Comparison of ENCODE assay signal across 15 cellular contexts in genomic region chr10:131041361-131041916, GRCh38.
"Had no signal": no experiment of that assay in that cellular context is flagged by ENCODE, and none has a peak within 500 bp of the region (broad histone marks: within the 10 kb centered on the region; RNA-seq: fewer than 3 reads in every experiment).

No MANE protein-coding gene starts in this region.

- H3K36me3 ChIP-seq: esophagus muscularis mucosa, left ventricle myocardium inferior, neural progenitor cell, sigmoid colon, thoracic aorta, upper lobe of right lung had no signal

- H3K9me3 ChIP-seq: body of pancreas, esophagus muscularis mucosa, sigmoid colon, thoracic aorta, upper lobe of right lung had no signal

- ATAC-seq: body of pancreas; stimulated activated effector memory CD8-positive, alpha-beta T cell treated with anti-CD3 and anti-CD28 coated beads, Interleukin-12 subunit alpha, Interleukin-12 subunit beta, amount 100 ng/mL, for 72 hours; upper lobe of right lung had no signal

- H3K27me3 ChIP-seq: body of pancreas, neural progenitor cell, upper lobe of right lung had no signal

- H3K4me3 ChIP-seq: body of pancreas, esophagus muscularis mucosa, hepatocyte, left ventricle myocardium inferior, neural progenitor cell, sigmoid colon, thoracic aorta, upper lobe of right lung had no signal

- H3K4me1 ChIP-seq: body of pancreas, esophagus muscularis mucosa, left ventricle myocardium inferior, sigmoid colon, upper lobe of right lung had no signal

- H3K27ac ChIP-seq: body of pancreas, esophagus muscularis mucosa, hepatocyte, left ventricle myocardium inferior, neural progenitor cell, sigmoid colon, thoracic aorta, upper lobe of right lung had no signal

- DNase-seq: activated CD4-positive, alpha-beta T cell treated with anti-CD3 and anti-CD28 coated beads, Interleukin-2, amount 10 ng/mL, durations not matched to agents 7 days and 5 days; activated naive CD8-positive, alpha-beta T cell treated with anti-CD3 and anti-CD28 coated beads for 36 hours; body of pancreas; cortex of kidney; effector CD4-positive, alpha-beta T cell; left ventricle myocardium inferior; naive B cell; sigmoid colon; stimulated activated CD4-positive, alpha-beta T cell treated with anti-CD3 and anti-CD28 coated beads, Interleukin-1b, Interleukin-23, amount 100 ng/mL, for 48 hours; upper lobe of right lung had no signal
